33 cellular contexts compared by ENCODE assay signal in the genomic region with DNA sequence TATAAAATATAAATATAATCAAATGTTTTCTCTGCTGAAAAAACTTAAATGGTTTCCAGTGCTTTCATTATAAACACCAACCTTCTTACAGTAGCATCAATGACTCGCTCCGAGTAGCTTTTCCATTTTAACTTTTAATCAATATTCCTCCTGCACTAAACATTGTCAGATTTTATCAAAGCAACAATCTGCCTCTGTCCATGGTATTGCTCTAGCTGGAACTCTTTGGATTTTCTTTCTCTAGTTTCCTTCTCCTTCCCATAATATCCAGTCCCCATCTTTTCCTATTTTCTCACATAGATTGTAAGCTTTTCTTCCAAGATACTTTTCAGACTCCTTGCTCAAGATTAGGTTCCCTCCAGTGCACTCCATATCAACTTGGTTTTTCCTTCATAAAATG.
"Had no signal": no experiment of that assay in that cellular context is flagged by ENCODE, and none has a peak within 500 bp of the region (broad histone marks: within the 10 kb centered on the region; RNA-seq: fewer than 3 reads in every experiment).

No MANE protein-coding gene starts in this region.

- H3K4me1 Mint-ChIP-seq: activated CD4-positive, alpha-beta T cell treated with anti-CD3 and anti-CD28 coated beads for 36 hours; activated CD4-positive, alpha-beta T cell treated with anti-CD3 and anti-CD28 coated beads, Interleukin-2, amount 10 ng/mL, durations not matched to agents 24 days and 14 days; activated CD8-positive, alpha-beta memory T cell treated with anti-CD3 and anti-CD28 coated beads, Interleukin-2, amount 10 ng/mL, durations not matched to agents 7 days and 5 days; activated naive CD4-positive, alpha-beta T cell treated with anti-CD3 and anti-CD28 coated beads, Interleukin-2, amount 50 U/mL, for 24 hours; activated naive CD8-positive, alpha-beta T cell treated with anti-CD3 and anti-CD28 coated beads for 36 hours; activated naive CD8-positive, alpha-beta T cell treated with anti-CD3 and anti-CD28 coated beads, Interleukin-2, amount 50 U/mL, for 24 hours; brain; T-helper 17 cell had no signal

- H3K27me3 Mint-ChIP-seq: activated CD4-positive, alpha-beta memory T cell treated with anti-CD3 and anti-CD28 coated beads for 36 hours; activated CD4-positive, alpha-beta T cell treated with anti-CD3 and anti-CD28 coated beads for 36 hours; activated CD4-positive, alpha-beta T cell treated with anti-CD3 and anti-CD28 coated beads, Interleukin-2, amount 10 ng/mL, durations not matched to agents 24 days and 14 days; activated CD8-positive, alpha-beta memory T cell treated with anti-CD3 and anti-CD28 coated beads, Interleukin-2, amount 10 ng/mL, durations not matched to agents 7 days and 5 days; activated naive CD4-positive, alpha-beta T cell treated with anti-CD3 and anti-CD28 coated beads, Interleukin-2, amount 50 U/mL, for 24 hours; activated naive CD8-positive, alpha-beta T cell treated with anti-CD3 and anti-CD28 coated beads for 36 hours; activated naive CD8-positive, alpha-beta T cell treated with anti-CD3 and anti-CD28 coated beads, Interleukin-2, amount 50 U/mL, for 24 hours; brain; T-helper 17 cell had no signal

- H3K27ac ChIP-seq: adrenal gland, breast epithelium, cardiac muscle cell, colonic mucosa, epithelial cell of prostate had no signal

- H3K36me3 ChIP-seq: adrenal gland, breast epithelium, cardiac muscle cell, colonic mucosa had no signal

- H3K4me3 ChIP-seq: adrenal gland, breast epithelium, cardiac muscle cell, colonic mucosa had no signal

- DNase-seq: activated CD4-positive, alpha-beta memory T cell treated with anti-CD3 and anti-CD28 coated beads for 36 hours; activated CD4-positive, alpha-beta T cell treated with anti-CD3 and anti-CD28 coated beads for 36 hours; activated CD4-positive, alpha-beta T cell treated with anti-CD3 and anti-CD28 coated beads, Interleukin-2, amount 10 ng/mL, durations not matched to agents 24 days and 14 days; activated CD4-positive, CD25-positive, alpha-beta regulatory T cell; activated CD4-positive, CD25-positive, alpha-beta regulatory T cell treated with anti-CD3 and anti-CD28 coated beads, Interleukin-2, amount 50 U/mL, for 72 hours; activated CD8-positive, alpha-beta memory T cell treated with anti-CD3 and anti-CD28 coated beads, Interleukin-2, amount 10 ng/mL, durations not matched to agents 7 days and 5 days; activated CD8-positive, alpha-beta memory T cell treated with anti-CD3 and anti-CD28 coated beads, Interleukin-2, amount 50 U/mL, for 4 hours; activated CD8-positive, alpha-beta T cell treated with anti-CD3 and anti-CD28 coated beads, Interleukin-2, amount 10 ng/mL, durations not matched to agents 7 days and 5 days; activated effector memory CD4-positive, alpha-beta T cell treated with anti-CD3 and anti-CD28 coated beads, Interleukin-2, amount 50 U/mL, for 16 hours; activated naive CD4-positive, alpha-beta T cell treated with anti-CD3 and anti-CD28 coated beads for 36 hours; activated naive CD8-positive, alpha-beta T cell treated with anti-CD3 and anti-CD28 coated beads for 36 hours; activated naive CD8-positive, alpha-beta T cell treated with anti-CD3 and anti-CD28 coated beads, Interleukin-2, amount 50 U/mL, for 24 hours; activated T-cell treated with anti-CD3 and anti-CD28 coated beads, Interleukin-2, amount 50 U/mL, for 1 hour; activated T-cell treated with anti-CD3 and anti-CD28 coated beads, Interleukin-2, amount 50 U/mL, for 48 hours; adrenal gland; amygdala; aorta; central memory CD4-positive, alpha-beta T cell; cerebellar nuclear complex; colonic mucosa; effector CD8-positive, alpha-beta T cell; foreskin fibroblast; head of caudate nucleus; T-helper 17 cell; T1000 had no signal

- H3K36me3 Mint-ChIP-seq: activated CD4-positive, alpha-beta memory T cell treated with anti-CD3 and anti-CD28 coated beads for 36 hours; activated CD8-positive, alpha-beta memory T cell treated with anti-CD3 and anti-CD28 coated beads, Interleukin-2, amount 10 ng/mL, durations not matched to agents 7 days and 5 days; activated naive CD4-positive, alpha-beta T cell treated with anti-CD3 and anti-CD28 coated beads, Interleukin-2, amount 50 U/mL, for 24 hours; activated naive CD8-positive, alpha-beta T cell treated with anti-CD3 and anti-CD28 coated beads for 36 hours; brain had no signal

- H3K4me1 ChIP-seq: adrenal gland, breast epithelium, colonic mucosa had no signal

- H3K9me3 ChIP-seq: adrenal gland, breast epithelium, colonic mucosa had no signal

- H3K27ac Mint-ChIP-seq: activated CD4-positive, alpha-beta memory T cell treated with anti-CD3 and anti-CD28 coated beads for 36 hours; activated CD4-positive, alpha-beta T cell treated with anti-CD3 and anti-CD28 coated beads for 36 hours; activated CD4-positive, alpha-beta T cell treated with anti-CD3 and anti-CD28 coated beads, Interleukin-2, amount 10 ng/mL, durations not matched to agents 24 days and 14 days; activated CD8-positive, alpha-beta memory T cell treated with anti-CD3 and anti-CD28 coated beads, Interleukin-2, amount 10 ng/mL, durations not matched to agents 7 days and 5 days; activated CD8-positive, alpha-beta T cell treated with anti-CD3 and anti-CD28 coated beads, Interleukin-2, amount 10 ng/mL, durations not matched to agents 7 days and 5 days; activated naive CD4-positive, alpha-beta T cell treated with anti-CD3 and anti-CD28 coated beads for 36 hours; activated naive CD4-positive, alpha-beta T cell treated with anti-CD3 and anti-CD28 coated beads, Interleukin-2, amount 50 U/mL, for 24 hours; activated naive CD8-positive, alpha-beta T cell treated with anti-CD3 and anti-CD28 coated beads for 36 hours; activated naive CD8-positive, alpha-beta T cell treated with anti-CD3 and anti-CD28 coated beads, Interleukin-2, amount 50 U/mL, for 24 hours; activated T-helper 1 cell treated with anti-CD3 and anti-CD28 coated beads, Interleukin-12 subunit alpha, Interleukin-12 subunit beta, Interleukin-2, Interleukin-4 antibody, amounts not matched to agents 30 ng/mL and 10 ng/mL and 1 ng/mL, durations not matched to agents 14 hours and 24 hours and 36 hours; activated T-helper 2 cell treated with anti-CD3 and anti-CD28 coated beads, Interferon-gamma antibody, Interleukin-2, Interleukin-4, amounts not matched to agents 10 μg/mL and 5 μg/mL and 100 μg/mL, durations not matched to agents 14 hours and 24 hours and 36 hours; brain; T-helper 17 cell; T-helper 2 cell treated with Interferon-gamma antibody and Interleukin-4, amounts not matched to agents 5 μg/mL and 100 μg/mL, for 36 hours had no signal

- H3K27me3 ChIP-seq: adrenal gland, breast epithelium, cardiac muscle cell, colonic mucosa had no signal

- H3K4me3 Mint-ChIP-seq: activated CD4-positive, alpha-beta memory T cell treated with anti-CD3 and anti-CD28 coated beads for 36 hours; activated CD4-positive, alpha-beta T cell treated with anti-CD3 and anti-CD28 coated beads for 36 hours; activated CD4-positive, alpha-beta T cell treated with anti-CD3 and anti-CD28 coated beads, Interleukin-2, amount 10 ng/mL, durations not matched to agents 24 days and 14 days; activated CD8-positive, alpha-beta memory T cell treated with anti-CD3 and anti-CD28 coated beads, Interleukin-2, amount 10 ng/mL, durations not matched to agents 7 days and 5 days; activated CD8-positive, alpha-beta T cell treated with anti-CD3 and anti-CD28 coated beads, Interleukin-2, amount 10 ng/mL, durations not matched to agents 7 days and 5 days; activated naive CD4-positive, alpha-beta T cell treated with anti-CD3 and anti-CD28 coated beads for 36 hours; activated naive CD4-positive, alpha-beta T cell treated with anti-CD3 and anti-CD28 coated beads, Interleukin-2, amount 50 U/mL, for 24 hours; activated naive CD8-positive, alpha-beta T cell treated with anti-CD3 and anti-CD28 coated beads for 36 hours; activated naive CD8-positive, alpha-beta T cell treated with anti-CD3 and anti-CD28 coated beads, Interleukin-2, amount 50 U/mL, for 24 hours; activated T-helper 1 cell treated with anti-CD3 and anti-CD28 coated beads, Interleukin-12 subunit alpha, Interleukin-12 subunit beta, Interleukin-2, Interleukin-4 antibody, amounts not matched to agents 30 ng/mL and 10 ng/mL and 1 ng/mL, durations not matched to agents 14 hours and 24 hours and 36 hours; brain; T-helper 17 cell; T-helper 2 cell treated with Interferon-gamma antibody and Interleukin-4, amounts not matched to agents 5 μg/mL and 100 μg/mL, for 36 hours had no signal
